In genomic region chr18:23134780-23135678, GRCh38 we compare ENCODE assay signal across 7 cellular contexts. TPM values are rescaled to one million over a fixed set of nuclear protein-coding genes. Genes with fewer than 3 reads are reported as not detected.
DNase-seq lines count a peak whose midpoint lies in the region; ATAC-seq and TF ChIP-seq lines count a peak whose summit lies in the region.

Gene CABLES1 (plus strand): TSS chr18:23135485. CDS start chr18:23135763, 278 bp downstream.

- H3K27ac Mint-ChIP-seq in activated T-cell treated with anti-CD3 and anti-CD28 coated beads, Interleukin-2, amount 50 U/mL, for 72 hours = peak within 1 kb of the TSS; percentile 66
- H3K27ac Mint-ChIP-seq in nephron = peak within 1 kb of the TSS; percentile 74 to 93 (median 78)

- POLR2A ChIA-PET in HEK293 (lab: Yijun Ruan, JAX) = interaction anchor here (0.5 to 1.3 kb wide), 12 partner anchors 9 to 318 kb away, joined by 3 to 5 read pairs (median 3); partner anchors contain the start of gene RIOK3

- no peaks in the 10 kb centered on the region for H3K9me3 Mint-ChIP-seq in activated T-cell treated with anti-CD3 and anti-CD28 coated beads, Interleukin-2, amount 50 U/mL, for 72 hours
- H3K9me3 Mint-ChIP-seq in nephron = no peaks in the 10 kb centered on the region

- DNase-seq in GM03348 (ENCODE audit: low spot score) (peak; percentile 78), NCI-H460 (ENCODE audit: extremely low read depth, low read depth) (peak; percentile 14), fibroblast of villous mesenchyme (ENCODE audit: low read depth) (peak; percentile 42)
- peak; percentile 44 to 45 for DNase-seq in activated T-cell treated with anti-CD3 and anti-CD28 coated beads, Interleukin-2, amount 50 U/mL, for 72 hours

- TF ChIP-seq CTCF in HEK293 (tag by site-specific recombination; IDR thresholded peaks at IDR 0.05) (peak; percentile 27), fibroblast of villous mesenchyme (IDR thresholded peaks at IDR 0.05; ENCODE audit: insufficient read depth, low read depth, low read length) (no peak), nephron (IDR thresholded peaks at IDR 0.05; ENCODE audit: unreplicated experiment in 3 of 3) (no peak)

- H3K27ac ChIP-seq in HEK293 (ENCODE audit: extremely low read depth, low read depth, low read length) (peak within 1 kb of the TSS; percentile 87), urinary bladder (ENCODE audit: low read depth) (peak within 1 kb of the TSS; percentile 79)

- peak within 1 kb of the TSS; percentile 83 to 91 for H3K4me3 Mint-ChIP-seq in activated T-cell treated with anti-CD3 and anti-CD28 coated beads, Interleukin-2, amount 50 U/mL, for 72 hours
- H3K4me3 Mint-ChIP-seq in nephron = peak within 1 kb of the TSS; percentile 85 to 91 (median 86)

- H3K4me3 ChIP-seq in HEK293 (ENCODE audit: low read depth, low read length) (peak within 1 kb of the TSS; percentile 53), fibroblast of villous mesenchyme (ENCODE audit: low read depth, low read length) (peak within 1 kb of the TSS; percentile 63), urinary bladder (ENCODE audit: low read depth, low read length) (peak within 1 kb of the TSS; percentile 89)

- H3K36me3 Mint-ChIP-seq in activated T-cell treated with anti-CD3 and anti-CD28 coated beads, Interleukin-2, amount 50 U/mL, for 72 hours (ENCODE audit: insufficient read depth in 2 of 2) = peaks cover 0 to 4% of the 10 kb centered on the region in 2 donors
- no peaks in the 10 kb centered on the region for H3K36me3 Mint-ChIP-seq in nephron (ENCODE audit: low read depth)

- 6% methylated on average over 89 of the region's 89 CpGs for WGBS in urinary bladder

- H3K4me1 Mint-ChIP-seq in activated T-cell treated with anti-CD3 and anti-CD28 coated beads, Interleukin-2, amount 50 U/mL, for 72 hours (ENCODE audit: low read depth) = peaks cover 15% of the 10 kb centered on the region
- peaks cover 53% of the 10 kb centered on the region for H3K4me1 Mint-ChIP-seq in nephron

- CTCF ChIA-PET in HEK293 (lab: Yijun Ruan, JAX) = interaction anchor here (0.7 to 4.8 kb wide), 3 partner anchors 140 to 277 kb away, joined by 3 to 28 read pairs (median 20); no protein-coding TSS in a partner anchor

- peaks cover 32% of the 10 kb centered on the region for H3K27me3 Mint-ChIP-seq in activated T-cell treated with anti-CD3 and anti-CD28 coated beads, Interleukin-2, amount 50 U/mL, for 72 hours (ENCODE audit: low read depth)
- peaks cover 46% of the 10 kb centered on the region for H3K27me3 Mint-ChIP-seq in nephron (ENCODE audit: low read depth)

- H3K36me3 ChIP-seq in HEK293 (ENCODE audit: control insufficient read depth in 2 of 2, insufficient read depth in 1 of 2, low read length in 2 of 2) = peaks cover 0 to 7% of the 10 kb centered on the region in 2 experiments; a peak in 1 of 3 replicates
- no peaks in the 10 kb centered on the region for H3K36me3 ChIP-seq in urinary bladder (ENCODE audit: insufficient read depth)

- ATAC-seq in activated T-cell treated with anti-CD3 and anti-CD28 coated beads, Interleukin-2, amount 50 U/mL, for 72 hours (replicated peaks in 1 of 2) = peak; percentile 34 to 56

- H3K9me3 ChIP-seq in HEK293 (ENCODE audit: control insufficient read depth, insufficient read depth, low read depth, low read length) = no peaks in the 10 kb centered on the region

- H3K4me1 ChIP-seq in HEK293 (ENCODE audit: control insufficient read depth, insufficient read depth, low read length) = peaks cover 24% of the 10 kb centered on the region
- no peaks in the 10 kb centered on the region for H3K4me1 ChIP-seq in urinary bladder (ENCODE audit: insufficient read depth)

TF ChIP-seq in HEK293, 187 proteins besides CTCF, POLR2A, EP300 and RAD21 (continues in another document):
- TF ChIP-seq ZNF664 (tag by site-specific recombination; IDR thresholded peaks at IDR 0.05) (no peak), ZNF121 (tag by site-specific recombination; IDR thresholded peaks at IDR 0.05) (no peak), HIC1 (tag by site-specific recombination; IDR thresholded peaks at IDR 0.05) (no peak), KLF10 (tag by site-specific recombination; IDR thresholded peaks at IDR 0.05) (peak; percentile 50; the same call in 1 of the 2 replicates), YY1 (tag by site-specific recombination; IDR thresholded peaks at IDR 0.05) (no peak), MEIS1 (CRISPR knock-in tag; IDR thresholded peaks at IDR 0.05; ENCODE audit: borderline replicate concordance) (no peak), BCL11A (tag by site-specific recombination; IDR thresholded peaks at IDR 0.05; ENCODE audit: low read depth) (no peak), MZF1 (tag by site-specific recombination; IDR thresholded peaks at IDR 0.05; ENCODE audit: borderline replicate concordance) (no peak), ZNF488 (tag by site-specific recombination; IDR thresholded peaks at IDR 0.05) (no peak), ZNF660 (tag by site-specific recombination; IDR thresholded peaks at IDR 0.05) (no peak), ZNF311 (tag by site-specific recombination; IDR thresholded peaks at IDR 0.05; ENCODE audit: borderline replicate concordance) (no peak), ZNF530 (tag by site-specific recombination; IDR thresholded peaks at IDR 0.05; ENCODE audit: low read depth) (no peak), ZNF184 (tag by site-specific recombination; IDR thresholded peaks at IDR 0.05) (no peak), ZNF513 (tag by site-specific recombination; IDR thresholded peaks at IDR 0.05) (peak; percentile 90), ZNF112 (tag by site-specific recombination; IDR thresholded peaks at IDR 0.05) (no peak), ZNF571 (tag by site-specific recombination; IDR thresholded peaks at IDR 0.05) (no peak), ZNF704 (tag by site-specific recombination; IDR thresholded peaks at IDR 0.05) (no peak), ZNF155 (tag by site-specific recombination; IDR thresholded peaks at IDR 0.05) (no peak)

RNA-seq across cellular contexts. Expression of gene CABLES1, which starts in this region (rescaled TPM):
- 3.2 and 3.5 TPM in 2 replicates for total RNA-seq in NCI-H460 (2014; rRNA removed; shearing (Covaris generic))
- polyA plus RNA-seq in NCI-H460 (2014; cell fraction: nucleus; rRNA removed) = 1.2 and 10.7 TPM in 2 replicates
- total RNA-seq in activated T-cell treated with anti-CD3 and anti-CD28 coated beads, Interleukin-2, amount 50 U/mL, for 72 hours = 10 to 100 TPM in 1 of 2 donors, 1 to 10 TPM in 1; 5.5 to 15.0 TPM
- total RNA-seq in fibroblast of villous mesenchyme (0.43 and 1.3 TPM in 2 replicates), urinary bladder (14.6 TPM)
- polyA plus RNA-seq in urinary bladder = 4.5 TPM

Comparison
In these comparisons a context has a peak if more than half of its experiments do, and no peak if none do; other contexts are left out.
1. Peak in every context shown above with its lines: DNase-seq, ATAC-seq, H3K4me3 ChIP-seq and H3K27ac ChIP-seq.
2. DNase-seq: peak in every context shown above with its lines; median percentile 78 in GM03348; 44 in activated T-cell treated with anti-CD3 and anti-CD28 coated beads, Interleukin-2, amount 50 U/mL, for 72 hours; 42 in fibroblast of villous mesenchyme; 14 in NCI-H460.